ENCODE assay signal across 1 cellular context in the genomic region with DNA sequence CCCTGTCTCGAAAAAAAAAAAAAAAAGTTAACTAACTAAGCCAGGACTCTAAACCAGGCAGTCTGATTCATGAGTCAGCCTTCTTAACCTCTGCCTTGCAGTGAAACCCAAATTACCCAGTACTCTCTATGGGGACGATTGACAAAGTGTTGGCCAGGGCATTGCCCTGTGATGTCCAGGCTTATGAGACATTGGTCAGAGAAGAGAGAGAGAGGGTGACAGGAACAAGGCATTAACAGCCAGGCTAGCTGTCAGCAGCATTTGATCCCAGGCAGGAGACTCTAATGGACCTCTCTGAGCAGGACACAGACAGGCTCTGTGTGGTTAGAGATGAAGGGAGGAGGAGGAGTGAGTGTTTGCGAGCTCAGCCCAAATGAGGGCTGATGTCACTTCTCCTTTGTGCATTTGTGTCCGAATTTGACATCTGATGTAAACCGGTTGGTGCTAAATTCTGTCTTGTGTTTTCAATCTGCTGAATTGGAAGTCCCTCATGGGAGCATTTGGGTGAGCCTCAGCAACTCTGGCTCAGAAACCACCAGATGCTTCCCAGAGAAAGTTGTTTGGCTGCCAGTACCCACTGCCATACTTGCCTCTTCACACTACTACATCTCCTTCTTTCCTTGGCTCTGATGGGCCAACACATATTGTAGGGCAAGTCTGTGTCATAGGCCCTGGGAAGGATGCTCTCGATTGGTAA.
TF ChIP-seq lines count a peak whose summit lies in the region.

No MANE protein-coding gene starts in this region.

TF ChIP-seq in K562, 482 proteins besides CTCF, POLR2A, EP300 and RAD21 (continued from another document and continues in another):
- TF ChIP-seq ZNF318 (IDR thresholded peaks at IDR 0.05; ENCODE audit: borderline replicate concordance in 1 of 2, low read depth in 1 of 2), result 0 out of 4 replicates have a peak, but pooled peaks of 1 of the 2 experiments have one; percentile 14
- no peak for TF ChIP-seq MBD1 (CRISPR knock-in tag; IDR thresholded peaks at IDR 0.05)
- TF ChIP-seq ATF2 (CRISPR knock-in tag; IDR thresholded peaks at IDR 0.05), result no peak
- TF ChIP-seq CBX5 (IDR thresholded peaks at IDR 0.05; ENCODE audit: borderline replicate concordance, low read depth), result no peak
- TF ChIP-seq DMBX1 (CRISPR knock-in tag; IDR thresholded peaks at IDR 0.05; ENCODE audit: borderline replicate concordance), result peak; percentile 16; the same call in 1 of the 2 replicates
- TF ChIP-seq, protein P1, sequence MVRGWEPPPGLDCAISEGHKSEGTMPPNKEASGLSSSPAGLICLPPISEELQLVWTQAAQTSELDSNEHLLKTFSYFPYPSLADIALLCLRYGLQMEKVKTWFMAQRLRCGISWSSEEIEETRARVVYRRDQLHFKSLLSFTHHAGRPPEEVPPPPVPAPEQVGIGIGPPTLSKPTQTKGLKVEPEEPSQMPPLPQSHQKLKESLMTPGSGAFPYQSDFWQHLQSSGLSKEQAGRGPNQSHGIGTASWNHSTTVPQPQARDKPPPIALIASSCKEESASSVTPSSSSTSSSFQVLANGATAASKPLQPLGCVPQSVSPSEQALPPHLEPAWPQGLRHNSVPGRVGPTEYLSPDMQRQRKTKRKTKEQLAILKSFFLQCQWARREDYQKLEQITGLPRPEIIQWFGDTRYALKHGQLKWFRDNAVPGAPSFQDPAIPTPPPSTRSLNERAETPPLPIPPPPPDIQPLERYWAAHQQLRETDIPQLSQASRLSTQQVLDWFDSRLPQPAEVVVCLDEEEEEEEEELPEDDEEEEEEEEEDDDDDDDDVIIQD (CRISPR knock-in tag; IDR thresholded peaks at IDR 0.05), result no peak
- no peak for TF ChIP-seq ZNF212 (CRISPR knock-in tag; IDR thresholded peaks at IDR 0.05)
- peak; percentile 9 for TF ChIP-seq BRD9 (IDR thresholded peaks at IDR 0.05; ENCODE audit: low read depth, partially characterized antibody)
- peak; percentile 48 for TF ChIP-seq ATF3 (IDR thresholded peaks at IDR 0.05)
- TF ChIP-seq ATF3 (CRISPR knock-in tag; conservative IDR thresholded peaks at IDR 0.05), result no peak
- TF ChIP-seq POLR2G (IDR thresholded peaks at IDR 0.05; ENCODE audit: low read depth, low read length), result no peak
- TF ChIP-seq MTF1 (CRISPR knock-in tag; IDR thresholded peaks at IDR 0.05; ENCODE audit: borderline replicate concordance), result no peak
- no peak for TF ChIP-seq ESRRA (IDR thresholded peaks at IDR 0.05; ENCODE audit: borderline replicate concordance, low read depth)
- TF ChIP-seq ZNF780A (CRISPR knock-in tag; IDR thresholded peaks at IDR 0.05), result no peak
- no peak for TF ChIP-seq NR4A1 (CRISPR knock-in tag; IDR thresholded peaks at IDR 0.05)
- TF ChIP-seq NR4A1 (tag; IDR thresholded peaks at IDR 0.05), result no peak
- peak; percentile 81 for TF ChIP-seq ZNF384 (IDR thresholded peaks at IDR 0.05; ENCODE audit: low read depth, low read length)
- TF ChIP-seq CREB1 (IDR thresholded peaks at IDR 0.05), result no peak
- TF ChIP-seq CREB1 (CRISPR knock-in tag; IDR thresholded peaks at IDR 0.05), result no peak
- TF ChIP-seq ZNF143 (CRISPR knock-in tag; IDR thresholded peaks at IDR 0.05), result no peak
- no peak for TF ChIP-seq STAG1 (CRISPR knock-in tag; IDR thresholded peaks at IDR 0.05; ENCODE audit: borderline replicate concordance)
- no peak for TF ChIP-seq ZNF778 (CRISPR knock-in tag; IDR thresholded peaks at IDR 0.05)
- no peak for TF ChIP-seq ZNF354B (CRISPR knock-in tag; IDR thresholded peaks at IDR 0.05)
- TF ChIP-seq ZNF75A (CRISPR knock-in tag; IDR thresholded peaks at IDR 0.05), result no peak
- TF ChIP-seq, protein P2, sequence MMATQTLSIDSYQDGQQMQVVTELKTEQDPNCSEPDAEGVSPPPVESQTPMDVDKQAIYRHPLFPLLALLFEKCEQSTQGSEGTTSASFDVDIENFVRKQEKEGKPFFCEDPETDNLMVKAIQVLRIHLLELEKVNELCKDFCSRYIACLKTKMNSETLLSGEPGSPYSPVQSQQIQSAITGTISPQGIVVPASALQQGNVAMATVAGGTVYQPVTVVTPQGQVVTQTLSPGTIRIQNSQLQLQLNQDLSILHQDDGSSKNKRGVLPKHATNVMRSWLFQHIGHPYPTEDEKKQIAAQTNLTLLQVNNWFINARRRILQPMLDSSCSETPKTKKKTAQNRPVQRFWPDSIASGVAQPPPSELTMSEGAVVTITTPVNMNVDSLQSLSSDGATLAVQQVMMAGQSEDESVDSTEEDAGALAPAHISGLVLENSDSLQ (IDR thresholded peaks at IDR 0.05), result peak; percentile 51
- no peak for TF ChIP-seq GATA2 (CRISPR knock-in tag; IDR thresholded peaks at IDR 0.05)
- TF ChIP-seq TAF9B (IDR thresholded peaks at IDR 0.05; ENCODE audit: partially characterized antibody), result no peak
- no peak for TF ChIP-seq SREBF1 (IDR thresholded peaks at IDR 0.05; ENCODE audit: borderline replicate concordance, low read depth, low read length)
- no peak for TF ChIP-seq TGIF2 (CRISPR knock-in tag; IDR thresholded peaks at IDR 0.05)
- TF ChIP-seq MITF (IDR thresholded peaks at IDR 0.05), result no peak
- TF ChIP-seq ZNF217 (CRISPR knock-in tag; IDR thresholded peaks at IDR 0.05), result no peak
- TF ChIP-seq BRF1 (IDR thresholded peaks at IDR 0.05; ENCODE audit: borderline replicate concordance, extremely low read depth, insufficient read length), result no peak
- TF ChIP-seq MAZ (CRISPR knock-in tag; conservative IDR thresholded peaks at IDR 0.05 in 1 of 2, IDR thresholded peaks at IDR 0.05 in 1 of 2), result no peak; a peak in 1 of 4 replicates
- TF ChIP-seq, protein P3, sequence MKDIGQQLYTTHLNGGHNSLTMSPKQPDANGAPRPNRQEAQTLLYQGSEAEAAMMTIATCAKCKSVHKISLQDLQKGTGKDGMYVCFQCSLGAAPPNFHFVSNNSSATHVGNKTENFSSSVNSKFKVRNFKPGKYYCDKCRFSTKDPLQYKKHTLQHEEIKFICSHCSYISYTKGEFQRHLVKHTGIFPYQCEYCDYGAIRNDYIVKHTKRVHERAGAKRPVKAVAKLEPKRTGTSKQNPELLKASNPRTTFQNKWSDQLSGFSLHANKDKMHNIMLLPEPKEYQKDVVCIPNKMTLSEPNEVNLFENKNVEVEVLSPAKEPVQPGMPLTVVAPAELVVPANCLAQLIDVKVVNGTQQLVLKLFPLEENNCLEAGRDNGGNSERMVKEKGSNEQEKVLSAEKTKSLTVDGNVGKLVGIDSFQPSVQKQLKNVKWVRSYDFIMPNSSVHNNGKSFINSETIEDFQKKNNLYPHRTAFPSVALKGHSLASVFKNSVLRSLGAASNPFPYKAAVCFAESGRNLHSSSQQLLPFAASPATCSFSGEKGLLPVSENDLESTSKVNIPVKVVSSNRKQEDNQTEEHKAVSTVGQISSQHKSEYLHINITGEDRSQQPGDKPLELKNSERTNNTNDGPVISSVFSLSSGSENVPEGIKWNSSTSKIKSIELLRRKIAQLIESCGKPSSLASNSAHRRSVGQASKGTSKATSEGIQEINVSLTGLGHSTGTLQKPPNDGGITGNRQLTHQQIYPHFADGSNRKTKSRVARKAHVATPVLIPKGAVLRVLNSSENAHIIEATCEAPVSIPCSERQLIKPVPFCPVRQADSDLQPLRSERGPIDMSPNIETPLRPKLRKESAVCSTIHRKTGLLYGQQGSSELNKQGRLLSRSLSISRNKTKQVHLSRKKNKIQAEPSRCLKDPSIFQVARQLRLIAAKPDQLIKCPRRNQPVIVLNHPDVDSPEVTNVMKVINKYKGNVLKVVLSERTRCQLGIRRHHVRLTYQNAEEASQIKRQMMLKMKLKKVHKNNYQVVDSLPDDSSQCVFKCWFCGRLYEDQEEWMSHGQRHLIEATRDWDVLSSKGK (CRISPR knock-in tag; IDR thresholded peaks at IDR 0.05), result no peak
- TF ChIP-seq, protein P4, sequence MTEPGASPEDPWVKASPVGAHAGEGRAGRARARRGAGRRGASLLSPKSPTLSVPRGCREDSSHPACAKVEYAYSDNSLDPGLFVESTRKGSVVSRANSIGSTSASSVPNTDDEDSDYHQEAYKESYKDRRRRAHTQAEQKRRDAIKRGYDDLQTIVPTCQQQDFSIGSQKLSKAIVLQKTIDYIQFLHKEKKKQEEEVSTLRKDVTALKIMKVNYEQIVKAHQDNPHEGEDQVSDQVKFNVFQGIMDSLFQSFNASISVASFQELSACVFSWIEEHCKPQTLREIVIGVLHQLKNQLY (CRISPR knock-in tag; conservative IDR thresholded peaks at IDR 0.05), result no peak
